Comparison of ENCODE assay signal across 23 cellular contexts in the genomic region with DNA sequence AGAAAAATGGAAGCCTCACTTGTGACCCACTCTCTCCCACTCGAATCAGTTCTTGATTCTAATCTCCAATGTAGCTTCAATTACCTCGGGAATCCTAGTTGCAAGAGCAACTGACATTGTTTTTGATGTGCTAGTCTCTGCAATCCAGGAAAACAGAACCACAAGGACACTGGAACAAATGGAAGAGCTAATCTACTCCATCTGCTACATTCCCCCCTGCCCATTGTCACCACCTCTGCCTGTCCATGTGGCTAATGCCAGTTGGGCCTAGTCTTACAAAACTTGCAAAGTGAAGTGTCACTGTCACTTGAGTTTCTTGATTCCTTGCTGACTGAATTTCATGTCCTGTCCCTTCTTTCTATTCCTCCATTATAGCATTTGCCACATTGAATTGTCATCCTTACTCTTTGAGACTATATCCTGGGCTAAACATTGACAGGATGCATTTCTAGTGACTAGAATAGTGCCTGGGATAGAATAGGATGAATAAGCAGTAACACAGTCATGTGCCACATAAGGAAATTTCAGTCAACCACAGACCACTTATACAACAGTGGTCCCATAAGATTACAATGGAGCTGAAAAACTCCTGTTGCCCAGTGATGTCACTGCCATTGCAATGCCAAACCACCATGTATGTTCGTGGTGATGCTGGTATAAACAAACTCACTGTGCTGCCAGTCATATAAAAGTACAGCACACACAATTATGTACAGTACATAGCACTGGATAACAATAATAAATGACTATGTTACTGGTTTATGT. TPM values are rescaled to one million over a fixed set of nuclear protein-coding genes. Genes with fewer than 3 reads are reported as not detected.
A peak's percentile ranks its signal among the peaks of the same experiment; 100 is the strongest.
DNase-seq lines count a peak whose midpoint lies in the region; ATAC-seq and TF ChIP-seq lines count a peak whose summit lies in the region.
"Had no signal": no experiment of that assay in that cellular context is flagged by ENCODE, and none has a peak within 500 bp of the region (broad histone marks: within the 10 kb centered on the region; RNA-seq: fewer than 3 reads in every experiment).

No MANE protein-coding gene starts in this region.

- H3K4me3 Mint-ChIP-seq in neural crest cell (no peak overlapping the region), natural killer cell (no peak overlapping the region)
- H3K4me3 Mint-ChIP-seq: CD8-positive, alpha-beta memory T cell had no signal

- TF ChIP-seq POLR2A in ovary (IDR thresholded peaks at IDR 0.05) = no peak

- H3K36me3 Mint-ChIP-seq in neural crest cell (ENCODE audit: low read depth) (no peaks in the 10 kb centered on the region), natural killer cell (no peaks in the 10 kb centered on the region)

- no peaks in the 10 kb centered on the region for H3K36me3 ChIP-seq in ovary
- no peaks in the 10 kb centered on the region for H3K36me3 ChIP-seq in MG63

- H3K4me1 Mint-ChIP-seq in neural crest cell (no peaks in the 10 kb centered on the region), natural killer cell (peaks cover 0 to 12% of the 10 kb centered on the region in 2 donors)

- no peaks in the 10 kb centered on the region for H3K27me3 ChIP-seq in ovary
- no peaks in the 10 kb centered on the region for H3K27me3 ChIP-seq in MG63

- TF ChIP-seq EP300 in ovary (IDR thresholded peaks at IDR 0.05) = no peak

- TF ChIP-seq CTCF in astrocyte of the spinal cord (IDR thresholded peaks at IDR 0.05; ENCODE audit: low read depth, low read length) (no peak), neural crest cell (conservative IDR thresholded peaks at IDR 0.05) (no peak), ovary (IDR thresholded peaks at IDR 0.05) (no peak), natural killer cell (IDR thresholded peaks at IDR 0.05) (no peak)

- no peaks in the 10 kb centered on the region for H3K9me3 Mint-ChIP-seq in neural crest cell
- H3K9me3 Mint-ChIP-seq in natural killer cell = no peaks in the 10 kb centered on the region
- H3K9me3 Mint-ChIP-seq: CD8-positive, alpha-beta memory T cell had no signal

- ATAC-seq in natural killer cell = no peak

- no peaks in the 10 kb centered on the region for H3K4me1 ChIP-seq in ovary (ENCODE audit: insufficient read depth)

- in situ Hi-C loops in SK-MEL-5 (cut with HindIII; ENCODE audit: low pct_unique_long_range_greater_than_20kb, low sequenced_read_pairs) = no loop called here
- in situ Hi-C loops in astrocyte of the spinal cord (cut with HindIII; ENCODE audit: low sequenced_read_pairs) = no loop called here

- no peaks in the 10 kb centered on the region for H3K27me3 Mint-ChIP-seq in neural crest cell (ENCODE audit: low read depth)
- no peaks in the 10 kb centered on the region for H3K27me3 Mint-ChIP-seq in natural killer cell (ENCODE audit: low read depth in 2 of 2)
- H3K27me3 Mint-ChIP-seq: CD8-positive, alpha-beta memory T cell had no signal

- H3K27ac ChIP-seq in ovary = no peak overlapping the region
- H3K27ac ChIP-seq: C4-2B had no signal

- WGBS in ovary, 3 donors = 66 to 74% (median 72%) methylated on average over 3 of the region's 3 CpGs

- intact Hi-C loops in ovary (cut with DNase I) = no loop called here
- intact Hi-C loops in natural killer cell (cut with micrococcal nuclease) = no loop called here

- H3K4me3 ChIP-seq in astrocyte of the spinal cord (ENCODE audit: low read depth, low read length) (no peak overlapping the region), ovary (no peak overlapping the region), MG63 (no peak overlapping the region)

- H3K27ac Mint-ChIP-seq in neural crest cell (ENCODE audit: unreplicated experiment) = peak overlapping the region; percentile 54
- H3K27ac Mint-ChIP-seq in natural killer cell = no peak overlapping the region

- DNase-seq in ELR (ENCODE audit: low read depth) (peak; percentile 18), SK-MEL-5 (ENCODE audit: low read depth, low spot score) (peak; percentile 24), astrocyte of the spinal cord (ENCODE audit: low read depth, low spot score) (peak; percentile 12), neural crest cell (ENCODE audit: low read depth, low spot score) (no peak), ovary (no peak), natural killer cell (no peak), MG63 (no peak)
- DNase-seq in activated CD4-positive, alpha-beta T cell treated with anti-CD3 and anti-CD28 coated beads, Interleukin-2, amount 50 U/mL, for 48 hours = no peak
- DNase-seq: Calu3; CD8-positive, alpha-beta memory T cell; DMS153; GF-D8; Karpas-422; MM.1S; NCI-H1048; NCI-H1436; NCI-H187 treated with DMSO at 0.1 percent for 48 hours; NCI-H2227 treated with DMSO at 0.1 percent for 48 hours; NCI-H510A had no signal

- H3K9me3 ChIP-seq in ovary = no peaks in the 10 kb centered on the region
- H3K9me3 ChIP-seq in MG63 = no peaks in the 10 kb centered on the region

RNA-seq across cellular contexts. Expression of a gene that starts 13.5 kb away (rescaled TPM):
- 25.8 and 26.9 TPM in 2 replicates for total RNA-seq in SK-MEL-5 (2014; rRNA removed; shearing (Covaris generic))
- 22.3 and 30.8 TPM in 2 replicates for polyA plus RNA-seq in SK-MEL-5 (2015; cell fraction: cytosol; rRNA removed)
- polyA plus RNA-seq in SK-MEL-5 (2015; cell fraction: nucleus; rRNA removed) = 7.4 and 10.1 TPM in 2 replicates
- total RNA-seq in neural crest cell (15.3 and 16.4 TPM in 2 replicates), ovary (10 to 100 TPM; 12.1 to 21.1 (median 16.0) TPM), natural killer cell (10 to 100 TPM; 26.1 to 32.1 (median 28.7) TPM)
- 10 to 100 TPM in 1 of 2 donors, 1 to 10 TPM in 1; 7.8 to 10.5 TPM for polyA plus RNA-seq in ovary
- 7.2 and 8.4 TPM in 2 replicates for total RNA-seq in MG63 (2014; rRNA removed; shearing (Covaris generic); ENCODE audit: low replicate concordance)

RNA-seq across cellular contexts. Expression of a gene that starts 16.3 kb away (rescaled TPM):
- total RNA-seq in SK-MEL-5 (2014; rRNA removed; shearing (Covaris generic)) = 138 and 147 TPM in 2 replicates
- polyA plus RNA-seq in SK-MEL-5 (2015; cell fraction: cytosol; rRNA removed) = 265 and 273 TPM in 2 replicates
- polyA plus RNA-seq in SK-MEL-5 (2015; cell fraction: nucleus; rRNA removed) = 233 TPM in 2 replicates
- total RNA-seq in neural crest cell (151 and 160 TPM in 2 replicates), ovary (100 to 1,000 TPM in 3 of 7 donors, 10 to 100 TPM in 4; 87.8 to 132 (median 97.3) TPM), natural killer cell (100 to 1,000 TPM; 102 to 121 (median 109) TPM)
- polyA plus RNA-seq in ovary = 100 to 1,000 TPM; 133 to 147 TPM
- total RNA-seq in MG63 (2014; rRNA removed; shearing (Covaris generic); ENCODE audit: low replicate concordance) = 187 and 266 TPM in 2 replicates

RNA-seq across cellular contexts. Expression of a gene that starts 21.6 kb away (rescaled TPM):
- 0.75 and 2.7 TPM in 2 replicates for total RNA-seq in SK-MEL-5 (2014; rRNA removed; shearing (Covaris generic))
- polyA plus RNA-seq in SK-MEL-5 (2015; cell fraction: cytosol; rRNA removed) = 3.9 and 5.6 TPM in 2 replicates
- 5.9 and 10.7 TPM in 2 replicates for polyA plus RNA-seq in SK-MEL-5 (2015; cell fraction: nucleus; rRNA removed)
- total RNA-seq in neural crest cell (1.4 and 2.0 TPM in 2 replicates), ovary (1 to 10 TPM in 3 of 7 donors, under 1 TPM in 3, not detected in 1; 0.45 to 2.3 (median 0.98) TPM), natural killer cell (1 to 10 TPM; 2.5 to 5.3 (median 3.8) TPM)
- 1 to 10 TPM in 1 of 2 donors, under 1 TPM in 1; 0.11 to 1.4 TPM for polyA plus RNA-seq in ovary
- total RNA-seq in MG63 (2014; rRNA removed; shearing (Covaris generic); ENCODE audit: low replicate concordance) = 1.3 TPM in 1 of 2 replicates, not detected in the other
- total RNA-seq: Calu3 had no signal

RNA-seq across cellular contexts. Expression of a gene that starts 46.0 kb away (rescaled TPM):
- total RNA-seq in SK-MEL-5 (2014; rRNA removed; shearing (Covaris generic)) = not detected in 2 replicates
- not detected in 2 replicates for polyA plus RNA-seq in SK-MEL-5 (2015; cell fraction: cytosol; rRNA removed)
- not detected in 2 replicates for polyA plus RNA-seq in SK-MEL-5 (2015; cell fraction: nucleus; rRNA removed)
- total RNA-seq in neural crest cell (not detected in 2 replicates), ovary (not detected), natural killer cell (not detected)
- not detected for polyA plus RNA-seq in ovary
- total RNA-seq in MG63 (2014; rRNA removed; shearing (Covaris generic); ENCODE audit: low replicate concordance) = not detected in 2 replicates
- total RNA-seq: A172; Calu3; CD8-positive, alpha-beta memory T cell; H1 had no signal
- polyA plus RNA-seq: AG04450; CD8-positive, alpha-beta memory T cell had no signal

Comparison
In these comparisons a context has a peak if more than half of its experiments do, and no peak if none do; other contexts are left out.
1. DNase-seq: peak in ELR (single experiment), SK-MEL-5 (single experiment) and astrocyte of the spinal cord (single experiment); none in neural crest cell (single experiment), ovary (0 of 5), activated CD4-positive, alpha-beta T cell treated with anti-CD3 and anti-CD28 coated beads, Interleukin-2, amount 50 U/mL, for 48 hours (0 of 2), natural killer cell (single experiment) and MG63 (single experiment).